19 cellular contexts compared by ENCODE assay signal in the genomic region with DNA sequence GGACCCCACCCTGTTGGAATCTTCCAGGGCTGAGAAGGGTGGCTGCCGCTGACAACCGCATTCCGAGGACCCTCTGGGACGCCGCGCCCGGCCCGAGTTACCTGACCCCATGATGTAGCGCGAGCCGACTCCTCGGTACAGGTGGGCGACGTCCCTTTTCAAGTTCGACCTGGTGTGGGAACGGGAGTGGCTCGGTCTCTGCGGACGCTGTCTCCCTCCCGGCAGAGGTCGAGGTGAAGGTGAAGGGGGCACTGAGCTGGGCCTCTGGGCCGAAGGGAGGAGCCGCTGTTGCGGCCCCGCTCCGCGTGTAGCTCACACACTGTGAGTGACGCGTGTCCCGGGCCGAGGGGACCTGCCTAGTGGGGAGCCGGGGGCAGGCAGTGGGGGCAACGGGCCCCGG. TPM values are rescaled to one million over a fixed set of nuclear protein-coding genes. Genes with fewer than 3 reads are reported as not detected.
DNase-seq lines count a peak whose midpoint lies in the region; ATAC-seq, FAIRE-seq and TF ChIP-seq lines count a peak whose summit lies in the region.
"Had no signal": no experiment of that assay in that cellular context is flagged by ENCODE, and none has a peak within 500 bp of the region (broad histone marks: within the 10 kb centered on the region; RNA-seq: fewer than 3 reads in every experiment).

No MANE protein-coding gene starts in this region.

- no TSS peak for BruUV-seq in K562 (replicated peaks; lab: Mats Ljungman, UMichigan)

- no peaks in the 10 kb centered on the region for H4K20me1 ChIP-seq in K562 (replicated peaks; ENCODE audit: control insufficient read depth, insufficient read depth, low read length)

- CTCF ChIA-PET in RWPE1 (lab: Yijun Ruan, JAX) (no interaction called here), K562 (lab: Yijun Ruan, JAX; ENCODE audit: low intra/inter-chr PET ratio) (no interaction called here)

- FAIRE-seq in K562 (lab: Jason Lieb, UNC) (no peak), H54 (lab: Jason Lieb, UNC) (no peak)

- H3K9me3 ChIP-seq in K562 (replicated peaks; ENCODE audit: control insufficient read depth, insufficient read depth, low read depth, low read length) (no peaks in the 10 kb centered on the region), left lung (no peaks in the 10 kb centered on the region), stomach (no peaks in the 10 kb centered on the region), WERI-Rb-1 (ENCODE audit: severe bottlenecking) (no peaks in the 10 kb centered on the region)
- H3K9me3 ChIP-seq: BE2C had no signal

- H3K79me2 ChIP-seq in K562 (ENCODE audit: control insufficient read depth, insufficient read depth, low read length), result peaks cover 13% of the 10 kb centered on the region

- POLR2A ChIA-PET in RWPE1 (lab: Yijun Ruan, JAX; ENCODE audit: low non-redundant PET) (no interaction called here), K562 (lab: Yijun Ruan, JAX) (no interaction called here)

- H3K27me3 ChIP-seq in K562 (ENCODE audit: control insufficient read depth in 2 of 2, insufficient read depth in 2 of 2, low read length in 2 of 2), result no peaks in the 10 kb centered on the region
- no peaks in the 10 kb centered on the region for H3K27me3 ChIP-seq in left lung
- H3K27me3 ChIP-seq in stomach, result no peaks in the 10 kb centered on the region
- H3K27me3 ChIP-seq in WERI-Rb-1 (ENCODE audit: insufficient read depth, low read depth, severe bottlenecking), result no peaks in the 10 kb centered on the region
- H3K27me3 ChIP-seq: BE2C had no signal

- H3K4me1 ChIP-seq in K562 (replicated peaks in 1 of 2; ENCODE audit: control insufficient read depth in 2 of 2, insufficient read depth in 2 of 2, low read length in 2 of 2) (peaks cover 0 to 16% of the 10 kb centered on the region in 2 experiments; a peak in 2 of 5 replicates), left lung (no peaks in the 10 kb centered on the region), stomach (peaks cover 0 to 21% (median 16%) of the 10 kb centered on the region in 4 donors)
- H3K4me1 ChIP-seq: BE2C had no signal

- intact Hi-C loops in K562 (cut with micrococcal nuclease) (no loop called here), left lung (cut with DNase I) (no loop called here), posterior vena cava (cut with DNase I) (no loop called here), stomach (cut with DNase I; ENCODE audit: low total_unique reads) (no loop called here)

- no peaks in the 10 kb centered on the region for H3K9me1 ChIP-seq in K562 (ENCODE audit: control insufficient read depth, insufficient read depth, low read length)

- TF ChIP-seq POLR2A in K562 (conservative IDR thresholded peaks at IDR 0.05), result no peak
- TF ChIP-seq POLR2A in stomach (IDR thresholded peaks at IDR 0.05), result no peak
- no peak for TF ChIP-seq POLR2A in H54 (IDR thresholded peaks at IDR 0.05; ENCODE audit: low read depth, low read length)

- no peak for TF ChIP-seq RAD21 in K562 (CRISPR knock-in tag; conservative IDR thresholded peaks at IDR 0.05 in 1 of 2, IDR thresholded peaks at IDR 0.05 in 1 of 2)

- whole genome bisulfite sequencing in K562 (ENCODE audit: insufficient coverage, low coverage, missing lambda C conversion rate), result 91% methylated on average over 17 of the region's 34 CpGs
- WGBS in stomach, 5 donors, result 94 to 98% (median 95%) methylated on average over 33 to 34 of the region's 34 CpGs

- 0 out of 2 replicates have a peak overlapping the region, but pooled peaks have one; percentile 4 for H3K27ac ChIP-seq in RWPE1
- no peak overlapping the region for H3K27ac ChIP-seq in K562 (ENCODE audit: extremely low read depth, low read depth, low read length)
- H3K27ac ChIP-seq in left lung, result no peak overlapping the region
- H3K27ac ChIP-seq in stomach, result no peak overlapping the region
- no peak overlapping the region for H3K27ac ChIP-seq in WERI-Rb-1

- H3K9ac ChIP-seq in K562 (ENCODE audit: insufficient read depth in 1 of 2, low read depth in 2 of 2, low read length in 2 of 2), result no peak overlapping the region

- in situ Hi-C loops in K562 (cut with MboI), result no loop called here

- ATAC-seq in K562 (no peak), left lung (no peak)

- peaks cover 56% of the 10 kb centered on the region; the same call in 2 of the 3 replicates for H3K36me3 ChIP-seq in K562 (ENCODE audit: control insufficient read depth, insufficient read depth, low read length)
- H3K36me3 ChIP-seq in left lung, result peaks cover 0 to 63% of the 10 kb centered on the region in 2 donors
- peaks cover 44 to 74% (median 70%) of the 10 kb centered on the region in 4 donors for H3K36me3 ChIP-seq in stomach
- peaks cover 50% of the 10 kb centered on the region for H3K36me3 ChIP-seq in WERI-Rb-1

- no peak overlapping the region for H3K4me3 ChIP-seq in K562
- no peak overlapping the region for H3K4me3 ChIP-seq in left lung
- H3K4me3 ChIP-seq in stomach, result no peak overlapping the region
- no peak overlapping the region for H3K4me3 ChIP-seq in WERI-Rb-1 (ENCODE audit: low read depth, low read length)

- H2AFZ ChIP-seq in K562 (ENCODE audit: low read depth, low read length), result no peak overlapping the region

- no peak for TF ChIP-seq CTCF in RWPE1 (conservative IDR thresholded peaks at IDR 0.05; ENCODE audit: low read depth)
- no peak for TF ChIP-seq CTCF in K562 (IDR thresholded peaks at IDR 0.05 in 2 of 3, conservative IDR thresholded peaks at IDR 0.05 in 1 of 3; ENCODE audit: insufficient read depth in 2 of 3, low read depth in 1 of 3, low read length in 3 of 3)
- no peak for TF ChIP-seq CTCF in left lung (IDR thresholded peaks at IDR 0.05)
- TF ChIP-seq CTCF in stomach (IDR thresholded peaks at IDR 0.05), result no peak
- TF ChIP-seq CTCF in WERI-Rb-1 (IDR thresholded peaks at IDR 0.05; ENCODE audit: low read depth, low read length), result no peak

- no peak overlapping the region for H3K4me2 ChIP-seq in K562 (ENCODE audit: insufficient read depth, low read length)

- TF ChIP-seq EP300 in K562 (IDR thresholded peaks at IDR 0.05; ENCODE audit: low read length) (no peak), stomach (IDR thresholded peaks at IDR 0.05) (no peak)

- DNase-seq in RWPE1 (ENCODE audit: low spot score) (no peak), K562 (ENCODE audit: extremely low read depth in 1 of 4, low spot score in 3 of 4) (no peak), left lung (peak; percentile 19 to 79), posterior vena cava (ENCODE audit: low spot score) (peak; percentile 78), stomach (no peak), SIG-M5 (lab: John Stamatoyannopoulos, UW) (no peak), WERI-Rb-1 (no peak), H54 (ENCODE audit: insufficient read length, low spot score) (no peak)
- DNase-seq: BE2C; CD4-positive, CD25-positive, alpha-beta regulatory T cell; DMS79; H7; Kasumi-1; NCI-H1417; NCI-H1694 treated with DMSO at 0.1 percent for 48 hours; NCI-H2081 treated with DMSO at 0.1 percent for 48 hours; NCI-H2171 treated with DMSO at 0.1 percent for 48 hours; NCI-H524 treated with DMSO at 0.1 percent for 48 hours; OCI-M1 had no signal

TF ChIP-seq in K562, 482 proteins besides CTCF, POLR2A, EP300 and RAD21:
- TF ChIP-seq POLR2G (IDR thresholded peaks at IDR 0.05; ENCODE audit: low read depth, low read length) (peak; percentile 35; the same call in 1 of the 2 replicates), RBM25 (IDR thresholded peaks at IDR 0.05; ENCODE audit: low read depth, low read length, severe bottlenecking) (no peak)

RNA-seq across cellular contexts. Expression of a gene that starts 4.5 kb away (rescaled TPM):
- total RNA-seq in K562 (2011; cell fraction: chromatin; rRNA removed; ENCODE audit: low replicate concordance), result 8.2 and 16.9 TPM in 2 replicates
- 12.7 and 13.9 TPM in 2 replicates for total RNA-seq in K562 (2011; cell fraction: nucleolus; rRNA removed)
- 7.4 and 11.1 TPM in 2 replicates for total RNA-seq in K562 (2011; cell fraction: nucleoplasm; rRNA removed)
- 28.6 and 34.9 TPM in 2 replicates for total RNA-seq in K562 (2014; rRNA removed)
- 1.8 and 2.7 TPM in 2 replicates for total RNA-seq in K562 (2014; rRNA removed; fragmentation: Illumina TruSeq; extraction: Trizol)
- 11.6 and 13.3 TPM in 2 replicates for total RNA-seq in K562 (2015; rRNA removed; fragmentation: Illumina TruSeq; extraction: Trizol)
- 34.1 and 35.2 TPM in 2 replicates for total RNA-seq in K562 (2021)
- polyA plus RNA-seq in K562 (2011; rRNA removed), result 8.0 and 13.2 TPM in 2 replicates
- polyA plus RNA-seq in K562 (2011; cell fraction: cytosol; rRNA removed), result 11.9 and 25.0 TPM in 2 replicates
- polyA plus RNA-seq in K562 (2011; cell fraction: nucleus; rRNA removed), result 21.1 and 25.4 TPM in 2 replicates
- 18.5 and 21.7 TPM in 2 replicates for polyA plus RNA-seq in K562 (2012)
- polyA plus RNA-seq in K562 (2014; fragmentation: Illumina TruSeq; extraction: Trizol), result 4.7 and 14.6 TPM in 2 replicates
- polyA plus RNA-seq in K562 (2014; fragmentation: Nextera tagmentation; extraction: Ambion mirVana), result under 1 TPM; 0.24 to 0.50 TPM
- polyA plus RNA-seq in K562 (2014; rRNA removed), result 23.7 and 26.4 TPM in 2 replicates
- 4.6 and 6.0 TPM in 2 replicates for polyA minus RNA-seq in K562 (2011; rRNA and poly(A)+ RNA removed)
- 8.3 and 9.6 TPM in 2 replicates for polyA minus RNA-seq in K562 (2011; cell fraction: cytosol; rRNA and poly(A)+ RNA removed)
- polyA minus RNA-seq in K562 (2011; cell fraction: nucleus; rRNA and poly(A)+ RNA removed), result 5.1 and 5.6 TPM in 2 replicates
- 10 to 100 TPM; 41.0 to 57.8 TPM for total RNA-seq in left lung
- 10 to 100 TPM; 31.1 to 34.9 TPM for total RNA-seq in posterior vena cava
- 10 to 100 TPM; 19.8 to 73.9 (median 36.8) TPM for total RNA-seq in stomach
- 10 to 100 TPM; 47.7 to 53.4 (median 48.6) TPM for polyA plus RNA-seq in stomach

RNA-seq across cellular contexts. Expression of a gene that starts 32.9 kb away (rescaled TPM):
- total RNA-seq in K562 (2011; cell fraction: chromatin; rRNA removed; ENCODE audit: low replicate concordance), result 52.4 and 139 TPM in 2 replicates
- 83.4 and 116 TPM in 2 replicates for total RNA-seq in K562 (2011; cell fraction: nucleolus; rRNA removed)
- total RNA-seq in K562 (2011; cell fraction: nucleoplasm; rRNA removed), result 77.7 and 93.6 TPM in 2 replicates
- total RNA-seq in K562 (2014; rRNA removed) (43.8 and 63.8 TPM in 2 replicates), K562 (2014; rRNA removed; fragmentation: Illumina TruSeq; extraction: Trizol) (10.8 and 12.2 TPM in 2 replicates), K562 (2015; rRNA removed; fragmentation: Illumina TruSeq; extraction: Trizol) (26.0 and 27.3 TPM in 2 replicates), K562 (2021) (50.5 and 52.6 TPM in 2 replicates), left lung (10 to 100 TPM; 17.0 to 17.8 TPM), posterior vena cava (1 to 10 TPM; 3.1 to 5.6 TPM), stomach (100 to 1,000 TPM in 1 of 5 donors, 10 to 100 TPM in 3, 1 to 10 TPM in 1; 8.4 to 114 (median 30.3) TPM)
- polyA plus RNA-seq in K562 (2011; rRNA removed) (39.5 and 63.7 TPM in 2 replicates), K562 (2014; fragmentation: Illumina TruSeq; extraction: Trizol) (40.7 and 60.2 TPM in 2 replicates), K562 (2014; fragmentation: Nextera tagmentation; extraction: Ambion mirVana) (1 to 10 TPM; 6.0 to 6.2 TPM), K562 (2014; rRNA removed) (57.0 and 60.2 TPM in 2 replicates), stomach (10 to 100 TPM; 13.3 to 45.1 (median 16.4) TPM)
- 70.2 and 75.4 TPM in 2 replicates for polyA plus RNA-seq in K562 (2011; cell fraction: cytosol; rRNA removed)
- polyA plus RNA-seq in K562 (2011; cell fraction: nucleus; rRNA removed), result 99.5 and 137 TPM in 2 replicates
- polyA plus RNA-seq in K562 (2012), result 42.8 and 49.2 TPM in 2 replicates
- polyA minus RNA-seq in K562 (2011; rRNA and poly(A)+ RNA removed), result 27.5 and 36.2 TPM in 2 replicates
- 64.6 and 108 TPM in 2 replicates for polyA minus RNA-seq in K562 (2011; cell fraction: cytosol; rRNA and poly(A)+ RNA removed)
- polyA minus RNA-seq in K562 (2011; cell fraction: nucleus; rRNA and poly(A)+ RNA removed), result 37.3 and 47.7 TPM in 2 replicates

Comparison
In these comparisons a context has a peak if more than half of its experiments do, and no peak if none do; other contexts are left out.
1. DNase-seq: peak in left lung (2 of 2) and posterior vena cava (single experiment); none in RWPE1 (single experiment), K562 (0 of 4), stomach (single experiment), SIG-M5 (single experiment), WERI-Rb-1 (single experiment) and H54 (single experiment).